22 cellular contexts compared by ENCODE assay signal in genomic region chr10:86511027-86511865, GRCh38.
"Had no signal": no experiment of that assay in that cellular context is flagged by ENCODE, and none has a peak within 500 bp of the region (broad histone marks: within the 10 kb centered on the region; RNA-seq: fewer than 3 reads in every experiment).

No MANE protein-coding gene starts in this region.

- H3K27me3 ChIP-seq: sigmoid colon, testis, vagina had no signal

- H3K9me3 Mint-ChIP-seq: activated CD4-positive, alpha-beta memory T cell treated with anti-CD3 and anti-CD28 coated beads, Interleukin-2, amount 10 ng/mL, durations not matched to agents 7 days and 5 days; activated CD4-positive, alpha-beta T cell treated with anti-CD3 and anti-CD28 coated beads, Interleukin-2, amount 10 ng/mL, durations not matched to agents 24 days and 14 days; activated naive CD8-positive, alpha-beta T cell treated with anti-CD3 and anti-CD28 coated beads, Interleukin-2, amount 50 U/mL, for 24 hours; activated T-cell treated with anti-CD3 and anti-CD28 coated beads, Interleukin-2, amount 50 U/mL, for 72 hours; type B pancreatic cell had no signal

- FAIRE-seq: keratinocyte had no signal

- H3K4me3 Mint-ChIP-seq: activated CD4-positive, alpha-beta memory T cell treated with anti-CD3 and anti-CD28 coated beads, Interleukin-2, amount 10 ng/mL, durations not matched to agents 7 days and 5 days; activated CD4-positive, alpha-beta T cell treated with anti-CD3 and anti-CD28 coated beads, Interleukin-2, amount 10 ng/mL, durations not matched to agents 24 days and 14 days; activated naive CD8-positive, alpha-beta T cell treated with anti-CD3 and anti-CD28 coated beads, Interleukin-2, amount 50 U/mL, for 24 hours; activated T-cell treated with anti-CD3 and anti-CD28 coated beads, Interleukin-2, amount 50 U/mL, for 72 hours; type B pancreatic cell had no signal

- H3K27ac ChIP-seq: lower lobe of right lung, sigmoid colon, testis, vagina had no signal

- ATAC-seq: activated CD4-positive, CD25-positive, alpha-beta regulatory T cell treated with anti-CD3 and anti-CD28 coated beads, Interleukin-2, amount 50 U/mL, for 24 hours; activated naive CD8-positive, alpha-beta T cell treated with anti-CD3 and anti-CD28 coated beads, Interleukin-2, amount 50 U/mL, for 24 hours; activated T-cell treated with anti-CD3 and anti-CD28 coated beads, Interleukin-2, amount 50 U/mL, for 72 hours; mucosa of descending colon had no signal

- DNase-seq: activated CD4-positive, alpha-beta memory T cell treated with anti-CD3 and anti-CD28 coated beads, Interleukin-2, amount 10 ng/mL, durations not matched to agents 7 days and 5 days; activated CD4-positive, alpha-beta T cell treated with anti-CD3 and anti-CD28 coated beads, Interleukin-2, amount 10 ng/mL, durations not matched to agents 24 days and 14 days; activated gamma-delta T cell; activated naive CD4-positive, alpha-beta T cell treated with anti-CD3 and anti-CD28 coated beads, Interleukin-2, amount 50 U/mL, for 16 hours; activated naive CD8-positive, alpha-beta T cell treated with anti-CD3 and anti-CD28 coated beads, Interleukin-2, amount 50 U/mL, for 24 hours; activated T-cell treated with anti-CD3 and anti-CD28 coated beads, Interleukin-2, amount 50 U/mL, for 72 hours; effector CD4-positive, alpha-beta T cell; foreskin fibroblast; lower lobe of right lung; mesendoderm; mucosa of descending colon; naive B cell; occipital lobe; sigmoid colon; stimulated activated CD4-positive, alpha-beta T cell treated with anti-CD3 and anti-CD28 coated beads, Interleukin-2, amount 100 ng/mL, for 48 hours; stimulated activated CD8-positive, alpha-beta memory T cell treated with anti-CD3 and anti-CD28 coated beads, Interleukin-4, amount 100 ng/mL, for 48 hours; stimulated activated naive CD4-positive, alpha-beta T cell; testis had no signal

- H3K27me3 Mint-ChIP-seq: activated CD4-positive, alpha-beta memory T cell treated with anti-CD3 and anti-CD28 coated beads, Interleukin-2, amount 10 ng/mL, durations not matched to agents 7 days and 5 days; activated CD4-positive, alpha-beta T cell treated with anti-CD3 and anti-CD28 coated beads, Interleukin-2, amount 10 ng/mL, durations not matched to agents 24 days and 14 days; activated naive CD8-positive, alpha-beta T cell treated with anti-CD3 and anti-CD28 coated beads, Interleukin-2, amount 50 U/mL, for 24 hours; naive B cell; type B pancreatic cell had no signal

- H3K9me3 ChIP-seq: lower lobe of right lung, mucosa of descending colon, sigmoid colon, testis, vagina had no signal

- H3K4me3 ChIP-seq: lower lobe of right lung, mucosa of descending colon, sigmoid colon, testis, vagina had no signal

- H3K27ac Mint-ChIP-seq: activated CD4-positive, alpha-beta memory T cell treated with anti-CD3 and anti-CD28 coated beads, Interleukin-2, amount 10 ng/mL, durations not matched to agents 7 days and 5 days; activated CD4-positive, alpha-beta T cell treated with anti-CD3 and anti-CD28 coated beads, Interleukin-2, amount 10 ng/mL, durations not matched to agents 24 days and 14 days; activated naive CD8-positive, alpha-beta T cell treated with anti-CD3 and anti-CD28 coated beads, Interleukin-2, amount 50 U/mL, for 24 hours; type B pancreatic cell had no signal
